1 cellular context compared by ENCODE assay signal in the genomic region with DNA sequence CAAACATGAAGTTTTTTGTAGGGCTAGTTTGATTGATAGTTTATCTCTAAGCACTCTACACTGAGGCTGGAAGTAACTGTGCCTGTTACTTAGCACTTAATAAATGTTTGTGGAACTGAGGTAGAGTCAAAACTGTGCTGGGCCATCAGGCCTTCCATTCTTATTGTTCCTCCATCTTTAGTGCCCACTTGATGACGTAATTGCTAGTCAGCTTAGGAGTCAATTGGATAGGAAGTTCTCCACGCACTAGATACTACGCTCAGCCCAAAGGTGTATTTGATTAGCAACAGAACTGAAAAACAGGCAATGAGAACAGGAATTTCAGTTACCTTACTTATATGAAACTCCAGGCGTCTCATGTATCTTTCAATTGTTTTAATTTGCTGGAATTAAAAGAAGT.
TF ChIP-seq lines count a peak whose summit lies in the region.

No MANE protein-coding gene starts in this region.

TF ChIP-seq in SK-N-SH, 30 proteins besides CTCF, POLR2A, EP300 and RAD21 (continued from another document):
- TF ChIP-seq ZBTB33 (IDR thresholded peaks at IDR 0.05; ENCODE audit: borderline replicate concordance, low read depth): no peak
- TF ChIP-seq SIN3A (IDR thresholded peaks at IDR 0.05; ENCODE audit: borderline replicate concordance, low read depth, low read length): no peak
- no peak for TF ChIP-seq RCOR1 (IDR thresholded peaks at IDR 0.05; ENCODE audit: low read length)
- TF ChIP-seq, protein P1, sequence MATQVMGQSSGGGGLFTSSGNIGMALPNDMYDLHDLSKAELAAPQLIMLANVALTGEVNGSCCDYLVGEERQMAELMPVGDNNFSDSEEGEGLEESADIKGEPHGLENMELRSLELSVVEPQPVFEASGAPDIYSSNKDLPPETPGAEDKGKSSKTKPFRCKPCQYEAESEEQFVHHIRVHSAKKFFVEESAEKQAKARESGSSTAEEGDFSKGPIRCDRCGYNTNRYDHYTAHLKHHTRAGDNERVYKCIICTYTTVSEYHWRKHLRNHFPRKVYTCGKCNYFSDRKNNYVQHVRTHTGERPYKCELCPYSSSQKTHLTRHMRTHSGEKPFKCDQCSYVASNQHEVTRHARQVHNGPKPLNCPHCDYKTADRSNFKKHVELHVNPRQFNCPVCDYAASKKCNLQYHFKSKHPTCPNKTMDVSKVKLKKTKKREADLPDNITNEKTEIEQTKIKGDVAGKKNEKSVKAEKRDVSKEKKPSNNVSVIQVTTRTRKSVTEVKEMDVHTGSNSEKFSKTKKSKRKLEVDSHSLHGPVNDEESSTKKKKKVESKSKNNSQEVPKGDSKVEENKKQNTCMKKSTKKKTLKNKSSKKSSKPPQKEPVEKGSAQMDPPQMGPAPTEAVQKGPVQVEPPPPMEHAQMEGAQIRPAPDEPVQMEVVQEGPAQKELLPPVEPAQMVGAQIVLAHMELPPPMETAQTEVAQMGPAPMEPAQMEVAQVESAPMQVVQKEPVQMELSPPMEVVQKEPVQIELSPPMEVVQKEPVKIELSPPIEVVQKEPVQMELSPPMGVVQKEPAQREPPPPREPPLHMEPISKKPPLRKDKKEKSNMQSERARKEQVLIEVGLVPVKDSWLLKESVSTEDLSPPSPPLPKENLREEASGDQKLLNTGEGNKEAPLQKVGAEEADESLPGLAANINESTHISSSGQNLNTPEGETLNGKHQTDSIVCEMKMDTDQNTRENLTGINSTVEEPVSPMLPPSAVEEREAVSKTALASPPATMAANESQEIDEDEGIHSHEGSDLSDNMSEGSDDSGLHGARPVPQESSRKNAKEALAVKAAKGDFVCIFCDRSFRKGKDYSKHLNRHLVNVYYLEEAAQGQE (IDR thresholded peaks at IDR 0.05; ENCODE audit: low read depth, low read length): no peak
- no peak for TF ChIP-seq FOSL2 (IDR thresholded peaks at IDR 0.05; ENCODE audit: borderline replicate concordance, low read depth)
- no peak for TF ChIP-seq FOXJ3 (CRISPR knock-in tag; IDR thresholded peaks at IDR 0.05)
